23 cellular contexts compared by ENCODE assay signal in genomic region chr2:118588826-118589225, GRCh38.
A peak's percentile ranks its signal among the peaks of the same experiment; 100 is the strongest.
DNase-seq lines count a peak whose midpoint lies in the region; ATAC-seq and TF ChIP-seq lines count a peak whose summit lies in the region.
"Had no signal": no experiment of that assay in that cellular context is flagged by ENCODE, and none has a peak within 500 bp of the region (broad histone marks: within the 10 kb centered on the region; RNA-seq: fewer than 3 reads in every experiment).

No MANE protein-coding gene starts in this region.

- in situ Hi-C loops in brain microvascular endothelial cell (cut with HindIII; ENCODE audit: low pct_ligation_motif_present, low sequenced_read_pairs), result no loop called here

- H3K9me2 ChIP-seq in MM.1S (replicated peaks; ENCODE audit: insufficient read depth, low read length), result no peaks in the 10 kb centered on the region

- DNase-seq in MM.1S, result peak; percentile 37
- DNase-seq in NCI-H69 (lab: John Stamatoyannopoulos, UW), result peak; percentile 15
- DNase-seq in left kidney (ENCODE audit: low read depth, low spot score), result peak; percentile 77
- no peak for DNase-seq in brain microvascular endothelial cell
- no peak for DNase-seq in NCI-H2171 treated with DMSO at 0.1 percent for 48 hours (lab: John Stamatoyannopoulos, UW)
- DNase-seq: 8988T; ACHN; BE2C; C1 segment of cervical spinal cord; CD4-positive, alpha-beta memory T cell; CD4-positive, CD25-positive, alpha-beta regulatory T cell; CD8-positive, alpha-beta memory T cell; COR-L47; DMS 273 treated with DMSO at 0.1 percent for 48 hours; DMS153; DMS53; DMS79; DND-41; EL; GDM1 had no signal

- H3F3A ChIP-seq in MM.1S (ENCODE audit: insufficient read depth, low read length), result no peaks in the 10 kb centered on the region

- H2AFZ ChIP-seq in MM.1S (ENCODE audit: low read length), result no peak overlapping the region

- no peak for TF ChIP-seq CTCF in MM.1S (IDR thresholded peaks at IDR 0.05; ENCODE audit: low read length)
- no peak for TF ChIP-seq CTCF in brain microvascular endothelial cell (IDR thresholded peaks at IDR 0.05; ENCODE audit: low read depth, low read length, missing control alignments)

- no peak overlapping the region for H3K4me3 ChIP-seq in MM.1S (ENCODE audit: low read length)
- H3K4me3 ChIP-seq in brain microvascular endothelial cell (ENCODE audit: low read depth, low read length), result no peak overlapping the region
- H3K4me3 ChIP-seq: BLaER1, GM12878 had no signal

- no peaks in the 10 kb centered on the region for H3K4me1 ChIP-seq in MM.1S (ENCODE audit: low read length)
- H3K4me1 ChIP-seq: BE2C, BLaER1 had no signal

- H3K79me2 ChIP-seq in MM.1S (ENCODE audit: low read length), result no peaks in the 10 kb centered on the region

- no peak for ATAC-seq in GM21723 (IDR thresholded peaks at IDR 0.05; ENCODE audit: unreplicated experiment)
- ATAC-seq: GM12878 had no signal

- H3K36me3 ChIP-seq in MM.1S (replicated peaks; ENCODE audit: insufficient read depth, low read length), result no peaks in the 10 kb centered on the region
- no peaks in the 10 kb centered on the region for H3K36me3 ChIP-seq in brain microvascular endothelial cell (replicated peaks)
- H3K36me3 ChIP-seq: BE2C, BLaER1 had no signal

- no peaks in the 10 kb centered on the region for H3K27me3 ChIP-seq in MM.1S (replicated peaks; ENCODE audit: insufficient read depth, low read length)
- no peaks in the 10 kb centered on the region for H3K27me3 ChIP-seq in brain microvascular endothelial cell (replicated peaks)
- H3K27me3 ChIP-seq: BE2C, BLaER1 had no signal

- no peaks in the 10 kb centered on the region for H3K9me3 ChIP-seq in MM.1S (replicated peaks; ENCODE audit: insufficient read depth, low read length)
- H3K9me3 ChIP-seq: BE2C, BLaER1 had no signal

- H3K27ac ChIP-seq in MM.1S (ENCODE audit: low read length) (no peak overlapping the region), brain microvascular endothelial cell (no peak overlapping the region)
- H3K27ac ChIP-seq: BLaER1 had no signal

- no peak overlapping the region for H3K9ac ChIP-seq in MM.1S (ENCODE audit: low read length)
- H3K9ac ChIP-seq: BLaER1 had no signal

- H4K20me1 ChIP-seq in MM.1S (ENCODE audit: insufficient read depth, low read length), result no peaks in the 10 kb centered on the region
- H4K20me1 ChIP-seq: BLaER1 had no signal

- H3K4me2 ChIP-seq in MM.1S (ENCODE audit: low read depth, low read length), result no peak overlapping the region
- H3K4me2 ChIP-seq: BLaER1 had no signal

Comparison
In these comparisons a context has a peak if more than half of its experiments do, and no peak if none do; other contexts are left out.
1. DNase-seq: peak in MM.1S (single experiment), NCI-H69 (single experiment) and left kidney (single experiment); none in brain microvascular endothelial cell (single experiment) and NCI-H2171 treated with DMSO at 0.1 percent for 48 hours (single experiment).